In genomic region chr22:40377931-40378330, GRCh38 we compare ENCODE assay signal across 18 cellular contexts. TPM values are rescaled to one million over a fixed set of nuclear protein-coding genes. Genes with fewer than 3 reads are reported as not detected.
DNase-seq lines count a peak whose midpoint lies in the region; ATAC-seq and TF ChIP-seq lines count a peak whose summit lies in the region.
"Had no signal": no experiment of that assay in that cellular context is flagged by ENCODE, and none has a peak within 500 bp of the region (broad histone marks: within the 10 kb centered on the region; RNA-seq: fewer than 3 reads in every experiment).

No MANE protein-coding gene starts in this region.

- H3K9ac ChIP-seq in BLaER1, result no peak overlapping the region
- H3K9ac ChIP-seq: SK-N-SH had no signal

- H4K20me1 ChIP-seq in BLaER1, result peaks cover 31% of the 10 kb centered on the region; the same call in 1 of the 2 replicates

- H3K36me3 Mint-ChIP-seq in chondrocyte (ENCODE audit: low read depth) (no peaks in the 10 kb centered on the region), neural crest cell (ENCODE audit: low read depth) (peaks cover 3% of the 10 kb centered on the region)
- peaks cover 11% of the 10 kb centered on the region for H3K36me3 Mint-ChIP-seq in activated CD8-positive, alpha-beta memory T cell treated with anti-CD3 and anti-CD28 coated beads, Interleukin-2, amount 10 ng/mL, durations not matched to agents 7 days and 5 days
- H3K36me3 Mint-ChIP-seq in naive thymus-derived CD8-positive, alpha-beta T cell, result peaks cover 0 to 16% (median 2%) of the 10 kb centered on the region in 3 donors

- H3K9me3 Mint-ChIP-seq in chondrocyte (ENCODE audit: low read depth) (no peaks in the 10 kb centered on the region), neural crest cell (no peaks in the 10 kb centered on the region)
- H3K9me3 Mint-ChIP-seq in activated CD8-positive, alpha-beta memory T cell treated with anti-CD3 and anti-CD28 coated beads, Interleukin-2, amount 10 ng/mL, durations not matched to agents 7 days and 5 days (ENCODE audit: low read depth), result no peaks in the 10 kb centered on the region
- H3K9me3 Mint-ChIP-seq in naive thymus-derived CD8-positive, alpha-beta T cell, result no peaks in the 10 kb centered on the region
- H3K9me3 Mint-ChIP-seq: IgD-negative memory B cell had no signal

- H3K4me2 ChIP-seq in BLaER1, result peak overlapping the region; percentile 84
- H3K4me2 ChIP-seq: SK-N-SH had no signal

- H3K4me1 Mint-ChIP-seq in chondrocyte (ENCODE audit: low read depth) (peaks cover 8% of the 10 kb centered on the region), neural crest cell (no peaks in the 10 kb centered on the region)
- peaks cover 3% of the 10 kb centered on the region for H3K4me1 Mint-ChIP-seq in activated CD8-positive, alpha-beta memory T cell treated with anti-CD3 and anti-CD28 coated beads, Interleukin-2, amount 10 ng/mL, durations not matched to agents 7 days and 5 days
- H3K4me1 Mint-ChIP-seq in naive thymus-derived CD8-positive, alpha-beta T cell, result peaks cover 19 to 65% (median 47%) of the 10 kb centered on the region in 4 donors

- CTCF ChIA-PET in activated CD8-positive, alpha-beta memory T cell treated with anti-CD3 and anti-CD28 coated beads, Interleukin-2, amount 10 ng/mL, durations not matched to agents 7 days and 5 days (lab: Charles Lee), result interaction anchor here (1.3 kb wide), 1 partner anchor 59 kb away, joined by 4 read pairs; no protein-coding TSS in a partner anchor

- TF ChIP-seq CTCF in chondrocyte (IDR thresholded peaks at IDR 0.05) (no peak), neural crest cell (conservative IDR thresholded peaks at IDR 0.05) (no peak)

- peak; percentile 7 for DNase-seq in LoVo (ENCODE audit: low spot score)
- no peak for DNase-seq in chondrocyte (ENCODE audit: low spot score)
- no peak for DNase-seq in neural crest cell (ENCODE audit: low read depth, low spot score)
- DNase-seq in activated CD8-positive, alpha-beta memory T cell treated with anti-CD3 and anti-CD28 coated beads, Interleukin-2, amount 10 ng/mL, durations not matched to agents 7 days and 5 days, result no peak
- DNase-seq in naive thymus-derived CD8-positive, alpha-beta T cell, result no peak
- DNase-seq: DMS 273 treated with DMSO at 0.1 percent for 48 hours, NCI-H1930, NCI-H2171, NCI-H446 treated with DMSO at 0.1 percent for 48 hours, NCI-H774, Right ventricle myocardium superior, SK-N-SH had no signal

- peaks cover 42% of the 10 kb centered on the region; the same call in 1 of the 2 replicates for H3K36me3 ChIP-seq in BLaER1

- H3K27me3 ChIP-seq in BLaER1, result no peaks in the 10 kb centered on the region

- no peaks in the 10 kb centered on the region for H3K27me3 Mint-ChIP-seq in chondrocyte (ENCODE audit: low read depth)
- no peaks in the 10 kb centered on the region for H3K27me3 Mint-ChIP-seq in neural crest cell (ENCODE audit: low read depth)
- no peaks in the 10 kb centered on the region for H3K27me3 Mint-ChIP-seq in activated CD8-positive, alpha-beta memory T cell treated with anti-CD3 and anti-CD28 coated beads, Interleukin-2, amount 10 ng/mL, durations not matched to agents 7 days and 5 days
- H3K27me3 Mint-ChIP-seq in naive thymus-derived CD8-positive, alpha-beta T cell, result no peaks in the 10 kb centered on the region
- H3K27me3 Mint-ChIP-seq: IgD-negative memory B cell had no signal

- H3K27ac ChIP-seq in BLaER1, result peak overlapping the region; percentile 29; the same call in 1 of the 2 replicates
- H3K27ac ChIP-seq: C4-2B had no signal

- ATAC-seq in activated CD8-positive, alpha-beta memory T cell treated with anti-CD3 and anti-CD28 coated beads, Interleukin-2, amount 10 ng/mL, durations not matched to agents 7 days and 5 days, result no peak
- ATAC-seq in HG03342 (IDR thresholded peaks at IDR 0.05; ENCODE audit: unreplicated experiment), result no peak
- no peak for ATAC-seq in HG02884 (IDR thresholded peaks at IDR 0.05; ENCODE audit: unreplicated experiment)
- ATAC-seq in naive thymus-derived CD8-positive, alpha-beta T cell, result no peak
- ATAC-seq: Panc1 had no signal

- H3K4me3 ChIP-seq in BLaER1, result no peak overlapping the region

- peaks cover 60% of the 10 kb centered on the region for H3K4me1 ChIP-seq in BLaER1

- H3K9me3 ChIP-seq in BLaER1, result no peaks in the 10 kb centered on the region
- H3K9me3 ChIP-seq: SK-N-SH had no signal

- H3K4me3 Mint-ChIP-seq in chondrocyte (ENCODE audit: unreplicated experiment) (no peak overlapping the region), neural crest cell (no peak overlapping the region)
- no peak overlapping the region for H3K4me3 Mint-ChIP-seq in activated CD8-positive, alpha-beta memory T cell treated with anti-CD3 and anti-CD28 coated beads, Interleukin-2, amount 10 ng/mL, durations not matched to agents 7 days and 5 days
- H3K4me3 Mint-ChIP-seq in naive thymus-derived CD8-positive, alpha-beta T cell, result no peak overlapping the region
- H3K4me3 Mint-ChIP-seq: IgD-negative memory B cell had no signal

- POLR2A ChIA-PET in naive thymus-derived CD8-positive, alpha-beta T cell (lab: Charles Lee), result interaction anchor here (0.6 to 1.3 kb wide), 2 partner anchors 23 to 1421 kb away, joined by 3 to 4 read pairs; no protein-coding TSS in a partner anchor

- H3K27ac Mint-ChIP-seq in chondrocyte (ENCODE audit: unreplicated experiment), result peak overlapping the region; percentile 41
- peak overlapping the region; percentile 57 for H3K27ac Mint-ChIP-seq in neural crest cell (ENCODE audit: unreplicated experiment)
- no peak overlapping the region for H3K27ac Mint-ChIP-seq in activated CD8-positive, alpha-beta memory T cell treated with anti-CD3 and anti-CD28 coated beads, Interleukin-2, amount 10 ng/mL, durations not matched to agents 7 days and 5 days
- H3K27ac Mint-ChIP-seq in naive thymus-derived CD8-positive, alpha-beta T cell, result peak overlapping the region in 3 of 10 donors; percentile 8 to 74 (median 48)

RNA-seq across cellular contexts. Expression of gene SGSM3, which starts 7.5 kb away (rescaled TPM):
- total RNA-seq in chondrocyte (59.5 to 80.3 TPM (median 66.7 TPM) in 3 replicates), neural crest cell (82.0 and 92.2 TPM in 2 replicates)
- 10 to 100 TPM; 57.6 to 86.3 TPM for total RNA-seq in activated CD8-positive, alpha-beta memory T cell treated with anti-CD3 and anti-CD28 coated beads, Interleukin-2, amount 10 ng/mL, durations not matched to agents 7 days and 5 days
- total RNA-seq in naive thymus-derived CD8-positive, alpha-beta T cell, result 100 to 1,000 TPM; 117 to 118 TPM
- 10 to 100 TPM; 53.3 to 63.3 (median 62.0) TPM for polyA plus RNA-seq in naive thymus-derived CD8-positive, alpha-beta T cell

RNA-seq across cellular contexts. Expression of gene ADSL, which starts 31.6 kb away (rescaled TPM):
- total RNA-seq in chondrocyte (56.3 to 62.2 TPM (median 58.1 TPM) in 3 replicates), neural crest cell (120 and 126 TPM in 2 replicates)
- 100 to 1,000 TPM in 1 of 2 experiments, 10 to 100 TPM in 1; 98.3 to 109 TPM for total RNA-seq in activated CD8-positive, alpha-beta memory T cell treated with anti-CD3 and anti-CD28 coated beads, Interleukin-2, amount 10 ng/mL, durations not matched to agents 7 days and 5 days
- 10 to 100 TPM; 63.2 to 65.6 TPM for total RNA-seq in naive thymus-derived CD8-positive, alpha-beta T cell
- 100 to 1,000 TPM in 1 of 3 donors, 10 to 100 TPM in 2; 97.0 to 130 (median 100.0) TPM for polyA plus RNA-seq in naive thymus-derived CD8-positive, alpha-beta T cell
